In the genomic region with DNA sequence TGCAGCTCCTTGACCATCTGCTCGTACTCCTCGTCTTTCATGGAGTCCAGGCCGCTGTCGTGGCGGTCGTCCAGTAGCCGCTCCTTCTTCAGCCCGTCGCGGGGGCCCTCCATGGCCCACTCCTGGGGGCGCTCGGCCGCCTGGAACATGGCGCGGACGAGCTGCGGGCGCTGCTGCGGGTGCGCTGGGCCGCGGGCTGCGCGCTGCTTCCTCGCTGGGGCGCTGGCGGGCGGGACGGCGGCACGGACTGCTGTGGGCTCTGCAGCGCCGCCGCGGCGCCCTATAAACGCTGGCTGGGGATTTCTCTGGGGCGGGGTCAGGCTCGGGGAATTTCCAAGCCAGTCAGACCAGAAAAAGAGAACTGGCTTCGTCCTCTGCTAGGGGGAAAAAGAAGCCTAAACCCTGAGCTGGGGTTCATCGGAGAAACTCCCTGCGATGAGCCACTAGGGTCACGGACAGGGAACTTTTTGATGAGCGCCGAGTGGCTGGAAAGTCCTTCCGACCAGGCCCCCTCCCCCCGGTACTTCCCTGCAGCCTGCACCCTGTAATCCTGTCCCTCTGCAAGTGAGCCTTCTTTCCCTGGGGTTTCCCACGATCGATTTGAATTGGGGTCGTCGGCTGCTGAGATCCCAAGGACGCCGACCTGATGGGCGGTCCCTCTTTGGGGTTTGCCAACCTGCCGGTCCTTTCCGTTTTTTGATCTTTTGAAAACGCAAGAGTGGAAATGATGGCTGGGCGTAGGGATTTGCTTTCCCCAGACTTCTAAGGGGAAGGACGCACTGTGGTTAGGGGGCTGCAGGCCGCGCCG, we compare ENCODE assay signal across 1 cellular context.
TF ChIP-seq lines count a peak whose summit lies in the region.

A gene with protein sequence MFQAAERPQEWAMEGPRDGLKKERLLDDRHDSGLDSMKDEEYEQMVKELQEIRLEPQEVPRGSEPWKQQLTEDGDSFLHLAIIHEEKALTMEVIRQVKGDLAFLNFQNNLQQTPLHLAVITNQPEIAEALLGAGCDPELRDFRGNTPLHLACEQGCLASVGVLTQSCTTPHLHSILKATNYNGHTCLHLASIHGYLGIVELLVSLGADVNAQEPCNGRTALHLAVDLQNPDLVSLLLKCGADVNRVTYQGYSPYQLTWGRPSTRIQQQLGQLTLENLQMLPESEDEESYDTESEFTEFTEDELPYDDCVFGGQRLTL (minus strand): TSS at position 254 of the 808 bp plus-strand sequence. CDS start 105 bp downstream, at position 149.

TF ChIP-seq in HepG2, 621 proteins besides CTCF, POLR2A, EP300 and RAD21 (continued from another document and continues in another):
- TF ChIP-seq, protein P1, sequence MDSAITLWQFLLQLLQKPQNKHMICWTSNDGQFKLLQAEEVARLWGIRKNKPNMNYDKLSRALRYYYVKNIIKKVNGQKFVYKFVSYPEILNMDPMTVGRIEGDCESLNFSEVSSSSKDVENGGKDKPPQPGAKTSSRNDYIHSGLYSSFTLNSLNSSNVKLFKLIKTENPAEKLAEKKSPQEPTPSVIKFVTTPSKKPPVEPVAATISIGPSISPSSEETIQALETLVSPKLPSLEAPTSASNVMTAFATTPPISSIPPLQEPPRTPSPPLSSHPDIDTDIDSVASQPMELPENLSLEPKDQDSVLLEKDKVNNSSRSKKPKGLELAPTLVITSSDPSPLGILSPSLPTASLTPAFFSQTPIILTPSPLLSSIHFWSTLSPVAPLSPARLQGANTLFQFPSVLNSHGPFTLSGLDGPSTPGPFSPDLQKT (CRISPR knock-in tag; IDR thresholded peaks at IDR 0.05; ENCODE audit: borderline replicate concordance) = 0 out of 2 replicates have a peak, but pooled peaks have one; percentile 31
- TF ChIP-seq CEBPB (IDR thresholded peaks at IDR 0.05; ENCODE audit: borderline replicate concordance, low read depth, low read length) (no peak), MAF1 (CRISPR knock-in tag; IDR thresholded peaks at IDR 0.05; ENCODE audit: borderline replicate concordance) (no peak; the same call in 1 of the 2 replicates), POLR2AphosphoS2 (IDR thresholded peaks at IDR 0.05; ENCODE audit: low read depth, low read length) (no peak), HNRNPH1 (optimal IDR thresholded peaks at IDR 0.05; ENCODE audit: low read depth, low read length) (peak; percentile 83), TCF12 (IDR thresholded peaks at IDR 0.05) (no peak), TCF12 (CRISPR knock-in tag; IDR thresholded peaks at IDR 0.05) (peak; percentile 98; the same call in 1 of the 2 replicates), ZSCAN30 (CRISPR knock-in tag; IDR thresholded peaks at IDR 0.05) (no peak; the same call in 1 of the 2 replicates), ZNF34 (CRISPR knock-in tag; IDR thresholded peaks at IDR 0.05; ENCODE audit: borderline replicate concordance) (0 out of 2 replicates have a peak, but pooled peaks have one; percentile 65), ZNF333 (CRISPR knock-in tag; IDR thresholded peaks at IDR 0.05; ENCODE audit: borderline replicate concordance) (peak; percentile 96; the same call in 1 of the 2 replicates), ZNF790 (CRISPR knock-in tag; IDR thresholded peaks at IDR 0.05; ENCODE audit: borderline replicate concordance) (peak; percentile 99), ZNF256 (CRISPR knock-in tag; conservative IDR thresholded peaks at IDR 0.05) (peak; percentile 33; the same call in 1 of the 2 replicates), RARA (CRISPR knock-in tag; IDR thresholded peaks at IDR 0.05) (peak; percentile 92), FOXC1 (CRISPR knock-in tag; IDR thresholded peaks at IDR 0.05; ENCODE audit: borderline replicate concordance) (peak; percentile 76; the same call in 1 of the 2 replicates), SP1 (IDR thresholded peaks at IDR 0.05) (no peak), SP1 (CRISPR knock-in tag; IDR thresholded peaks at IDR 0.05) (peak; percentile 66), ZFP37 (CRISPR knock-in tag; IDR thresholded peaks at IDR 0.05; ENCODE audit: borderline replicate concordance) (no peak; the same call in 1 of the 2 replicates), ZBTB3 (CRISPR knock-in tag; IDR thresholded peaks at IDR 0.05; ENCODE audit: borderline replicate concordance, low read depth) (no peak; the same call in 1 of the 2 replicates), TRIM24 (CRISPR knock-in tag; IDR thresholded peaks at IDR 0.05) (no peak), ZFP41 (CRISPR knock-in tag; IDR thresholded peaks at IDR 0.05; ENCODE audit: borderline replicate concordance) (peak; percentile 61; the same call in 1 of the 2 replicates), ELF1 (CRISPR knock-in tag; IDR thresholded peaks at IDR 0.05) (peak; percentile 66)
- TF ChIP-seq, protein P2, sequence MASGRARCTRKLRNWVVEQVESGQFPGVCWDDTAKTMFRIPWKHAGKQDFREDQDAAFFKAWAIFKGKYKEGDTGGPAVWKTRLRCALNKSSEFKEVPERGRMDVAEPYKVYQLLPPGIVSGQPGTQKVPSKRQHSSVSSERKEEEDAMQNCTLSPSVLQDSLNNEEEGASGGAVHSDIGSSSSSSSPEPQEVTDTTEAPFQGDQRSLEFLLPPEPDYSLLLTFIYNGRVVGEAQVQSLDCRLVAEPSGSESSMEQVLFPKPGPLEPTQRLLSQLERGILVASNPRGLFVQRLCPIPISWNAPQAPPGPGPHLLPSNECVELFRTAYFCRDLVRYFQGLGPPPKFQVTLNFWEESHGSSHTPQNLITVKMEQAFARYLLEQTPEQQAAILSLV (CRISPR knock-in tag; IDR thresholded peaks at IDR 0.05; ENCODE audit: borderline replicate concordance) = peak; percentile 97
- TF ChIP-seq, protein P3, sequence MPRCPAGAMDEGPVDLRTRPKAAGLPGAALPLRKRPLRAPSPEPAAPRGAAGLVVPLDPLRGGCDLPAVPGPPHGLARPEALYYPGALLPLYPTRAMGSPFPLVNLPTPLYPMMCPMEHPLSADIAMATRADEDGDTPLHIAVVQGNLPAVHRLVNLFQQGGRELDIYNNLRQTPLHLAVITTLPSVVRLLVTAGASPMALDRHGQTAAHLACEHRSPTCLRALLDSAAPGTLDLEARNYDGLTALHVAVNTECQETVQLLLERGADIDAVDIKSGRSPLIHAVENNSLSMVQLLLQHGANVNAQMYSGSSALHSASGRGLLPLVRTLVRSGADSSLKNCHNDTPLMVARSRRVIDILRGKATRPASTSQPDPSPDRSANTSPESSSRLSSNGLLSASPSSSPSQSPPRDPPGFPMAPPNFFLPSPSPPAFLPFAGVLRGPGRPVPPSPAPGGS (CRISPR knock-in tag; IDR thresholded peaks at IDR 0.05) = peak; percentile 96
- TF ChIP-seq, protein P4, sequence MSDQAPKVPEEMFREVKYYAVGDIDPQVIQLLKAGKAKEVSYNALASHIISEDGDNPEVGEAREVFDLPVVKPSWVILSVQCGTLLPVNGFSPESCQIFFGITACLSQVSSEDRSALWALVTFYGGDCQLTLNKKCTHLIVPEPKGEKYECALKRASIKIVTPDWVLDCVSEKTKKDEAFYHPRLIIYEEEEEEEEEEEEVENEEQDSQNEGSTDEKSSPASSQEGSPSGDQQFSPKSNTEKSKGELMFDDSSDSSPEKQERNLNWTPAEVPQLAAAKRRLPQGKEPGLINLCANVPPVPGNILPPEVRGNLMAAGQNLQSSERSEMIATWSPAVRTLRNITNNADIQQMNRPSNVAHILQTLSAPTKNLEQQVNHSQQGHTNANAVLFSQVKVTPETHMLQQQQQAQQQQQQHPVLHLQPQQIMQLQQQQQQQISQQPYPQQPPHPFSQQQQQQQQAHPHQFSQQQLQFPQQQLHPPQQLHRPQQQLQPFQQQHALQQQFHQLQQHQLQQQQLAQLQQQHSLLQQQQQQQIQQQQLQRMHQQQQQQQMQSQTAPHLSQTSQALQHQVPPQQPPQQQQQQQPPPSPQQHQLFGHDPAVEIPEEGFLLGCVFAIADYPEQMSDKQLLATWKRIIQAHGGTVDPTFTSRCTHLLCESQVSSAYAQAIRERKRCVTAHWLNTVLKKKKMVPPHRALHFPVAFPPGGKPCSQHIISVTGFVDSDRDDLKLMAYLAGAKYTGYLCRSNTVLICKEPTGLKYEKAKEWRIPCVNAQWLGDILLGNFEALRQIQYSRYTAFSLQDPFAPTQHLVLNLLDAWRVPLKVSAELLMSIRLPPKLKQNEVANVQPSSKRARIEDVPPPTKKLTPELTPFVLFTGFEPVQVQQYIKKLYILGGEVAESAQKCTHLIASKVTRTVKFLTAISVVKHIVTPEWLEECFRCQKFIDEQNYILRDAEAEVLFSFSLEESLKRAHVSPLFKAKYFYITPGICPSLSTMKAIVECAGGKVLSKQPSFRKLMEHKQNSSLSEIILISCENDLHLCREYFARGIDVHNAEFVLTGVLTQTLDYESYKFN (CRISPR knock-in tag; conservative IDR thresholded peaks at IDR 0.05) = peak; percentile 92
- TF ChIP-seq, protein P5, sequence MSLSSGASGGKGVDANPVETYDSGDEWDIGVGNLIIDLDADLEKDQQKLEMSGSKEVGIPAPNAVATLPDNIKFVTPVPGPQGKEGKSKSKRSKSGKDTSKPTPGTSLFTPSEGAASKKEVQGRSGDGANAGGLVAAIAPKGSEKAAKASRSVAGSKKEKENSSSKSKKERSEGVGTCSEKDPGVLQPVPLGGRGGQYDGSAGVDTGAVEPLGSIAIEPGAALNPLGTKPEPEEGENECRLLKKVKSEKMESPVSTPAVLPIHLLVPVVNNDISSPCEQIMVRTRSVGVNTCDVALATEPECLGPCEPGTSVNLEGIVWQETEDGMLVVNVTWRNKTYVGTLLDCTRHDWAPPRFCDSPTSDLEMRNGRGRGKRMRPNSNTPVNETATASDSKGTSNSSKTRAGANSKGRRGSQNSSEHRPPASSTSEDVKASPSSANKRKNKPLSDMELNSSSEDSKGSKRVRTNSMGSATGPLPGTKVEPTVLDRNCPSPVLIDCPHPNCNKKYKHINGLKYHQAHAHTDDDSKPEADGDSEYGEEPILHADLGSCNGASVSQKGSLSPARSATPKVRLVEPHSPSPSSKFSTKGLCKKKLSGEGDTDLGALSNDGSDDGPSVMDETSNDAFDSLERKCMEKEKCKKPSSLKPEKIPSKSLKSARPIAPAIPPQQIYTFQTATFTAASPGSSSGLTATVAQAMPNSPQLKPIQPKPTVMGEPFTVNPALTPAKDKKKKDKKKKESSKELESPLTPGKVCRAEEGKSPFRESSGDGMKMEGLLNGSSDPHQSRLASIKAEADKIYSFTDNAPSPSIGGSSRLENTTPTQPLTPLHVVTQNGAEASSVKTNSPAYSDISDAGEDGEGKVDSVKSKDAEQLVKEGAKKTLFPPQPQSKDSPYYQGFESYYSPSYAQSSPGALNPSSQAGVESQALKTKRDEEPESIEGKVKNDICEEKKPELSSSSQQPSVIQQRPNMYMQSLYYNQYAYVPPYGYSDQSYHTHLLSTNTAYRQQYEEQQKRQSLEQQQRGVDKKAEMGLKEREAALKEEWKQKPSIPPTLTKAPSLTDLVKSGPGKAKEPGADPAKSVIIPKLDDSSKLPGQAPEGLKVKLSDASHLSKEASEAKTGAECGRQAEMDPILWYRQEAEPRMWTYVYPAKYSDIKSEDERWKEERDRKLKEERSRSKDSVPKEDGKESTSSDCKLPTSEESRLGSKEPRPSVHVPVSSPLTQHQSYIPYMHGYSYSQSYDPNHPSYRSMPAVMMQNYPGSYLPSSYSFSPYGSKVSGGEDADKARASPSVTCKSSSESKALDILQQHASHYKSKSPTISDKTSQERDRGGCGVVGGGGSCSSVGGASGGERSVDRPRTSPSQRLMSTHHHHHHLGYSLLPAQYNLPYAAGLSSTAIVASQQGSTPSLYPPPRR (CRISPR knock-in tag; IDR thresholded peaks at IDR 0.05; ENCODE audit: borderline replicate concordance) = peak; percentile 73; the same call in 1 of the 2 replicates
- TF ChIP-seq, protein P6, sequence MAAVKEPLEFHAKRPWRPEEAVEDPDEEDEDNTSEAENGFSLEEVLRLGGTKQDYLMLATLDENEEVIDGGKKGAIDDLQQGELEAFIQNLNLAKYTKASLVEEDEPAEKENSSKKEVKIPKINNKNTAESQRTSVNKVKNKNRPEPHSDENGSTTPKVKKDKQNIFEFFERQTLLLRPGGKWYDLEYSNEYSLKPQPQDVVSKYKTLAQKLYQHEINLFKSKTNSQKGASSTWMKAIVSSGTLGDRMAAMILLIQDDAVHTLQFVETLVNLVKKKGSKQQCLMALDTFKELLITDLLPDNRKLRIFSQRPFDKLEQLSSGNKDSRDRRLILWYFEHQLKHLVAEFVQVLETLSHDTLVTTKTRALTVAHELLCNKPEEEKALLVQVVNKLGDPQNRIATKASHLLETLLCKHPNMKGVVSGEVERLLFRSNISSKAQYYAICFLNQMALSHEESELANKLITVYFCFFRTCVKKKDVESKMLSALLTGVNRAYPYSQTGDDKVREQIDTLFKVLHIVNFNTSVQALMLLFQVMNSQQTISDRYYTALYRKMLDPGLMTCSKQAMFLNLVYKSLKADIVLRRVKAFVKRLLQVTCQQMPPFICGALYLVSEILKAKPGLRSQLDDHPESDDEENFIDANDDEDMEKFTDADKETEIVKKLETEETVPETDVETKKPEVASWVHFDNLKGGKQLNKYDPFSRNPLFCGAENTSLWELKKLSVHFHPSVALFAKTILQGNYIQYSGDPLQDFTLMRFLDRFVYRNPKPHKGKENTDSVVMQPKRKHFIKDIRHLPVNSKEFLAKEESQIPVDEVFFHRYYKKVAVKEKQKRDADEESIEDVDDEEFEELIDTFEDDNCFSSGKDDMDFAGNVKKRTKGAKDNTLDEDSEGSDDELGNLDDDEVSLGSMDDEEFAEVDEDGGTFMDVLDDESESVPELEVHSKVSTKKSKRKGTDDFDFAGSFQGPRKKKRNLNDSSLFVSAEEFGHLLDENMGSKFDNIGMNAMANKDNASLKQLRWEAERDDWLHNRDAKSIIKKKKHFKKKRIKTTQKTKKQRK (IDR thresholded peaks at IDR 0.05; ENCODE audit: low read length) = no peak
- TF ChIP-seq, protein P7, sequence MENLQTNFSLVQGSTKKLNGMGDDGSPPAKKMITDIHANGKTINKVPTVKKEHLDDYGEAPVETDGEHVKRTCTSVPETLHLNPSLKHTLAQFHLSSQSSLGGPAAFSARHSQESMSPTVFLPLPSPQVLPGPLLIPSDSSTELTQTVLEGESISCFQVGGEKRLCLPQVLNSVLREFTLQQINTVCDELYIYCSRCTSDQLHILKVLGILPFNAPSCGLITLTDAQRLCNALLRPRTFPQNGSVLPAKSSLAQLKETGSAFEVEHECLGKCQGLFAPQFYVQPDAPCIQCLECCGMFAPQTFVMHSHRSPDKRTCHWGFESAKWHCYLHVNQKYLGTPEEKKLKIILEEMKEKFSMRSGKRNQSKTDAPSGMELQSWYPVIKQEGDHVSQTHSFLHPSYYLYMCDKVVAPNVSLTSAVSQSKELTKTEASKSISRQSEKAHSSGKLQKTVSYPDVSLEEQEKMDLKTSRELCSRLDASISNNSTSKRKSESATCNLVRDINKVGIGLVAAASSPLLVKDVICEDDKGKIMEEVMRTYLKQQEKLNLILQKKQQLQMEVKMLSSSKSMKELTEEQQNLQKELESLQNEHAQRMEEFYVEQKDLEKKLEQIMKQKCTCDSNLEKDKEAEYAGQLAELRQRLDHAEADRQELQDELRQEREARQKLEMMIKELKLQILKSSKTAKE (CRISPR knock-in tag; IDR thresholded peaks at IDR 0.05; ENCODE audit: borderline replicate concordance) = no peak
- TF ChIP-seq, protein P8, sequence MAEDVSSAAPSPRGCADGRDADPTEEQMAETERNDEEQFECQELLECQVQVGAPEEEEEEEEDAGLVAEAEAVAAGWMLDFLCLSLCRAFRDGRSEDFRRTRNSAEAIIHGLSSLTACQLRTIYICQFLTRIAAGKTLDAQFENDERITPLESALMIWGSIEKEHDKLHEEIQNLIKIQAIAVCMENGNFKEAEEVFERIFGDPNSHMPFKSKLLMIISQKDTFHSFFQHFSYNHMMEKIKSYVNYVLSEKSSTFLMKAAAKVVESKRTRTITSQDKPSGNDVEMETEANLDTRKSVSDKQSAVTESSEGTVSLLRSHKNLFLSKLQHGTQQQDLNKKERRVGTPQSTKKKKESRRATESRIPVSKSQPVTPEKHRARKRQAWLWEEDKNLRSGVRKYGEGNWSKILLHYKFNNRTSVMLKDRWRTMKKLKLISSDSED (CRISPR knock-in tag; IDR thresholded peaks at IDR 0.05) = peak; percentile 90; the same call in 1 of the 2 replicates
